ENCODE assay signal across 26 cellular contexts in genomic region chr10:126519992-126520391, GRCh38.
DNase-seq lines count a peak whose midpoint lies in the region; ATAC-seq, FAIRE-seq and TF ChIP-seq lines count a peak whose summit lies in the region.
"Had no signal": no experiment of that assay in that cellular context is flagged by ENCODE, and none has a peak within 500 bp of the region (broad histone marks: within the 10 kb centered on the region; RNA-seq: fewer than 3 reads in every experiment).

No MANE protein-coding gene starts in this region.

- H4K5ac ChIP-seq in H1 (ENCODE audit: insufficient read length, low read depth, low read length): no peak overlapping the region

- POLR2A ChIA-PET in H1 (lab: Charles Lee; ENCODE audit: partially characterized antibody): no interaction called here

- H3K79me1 ChIP-seq in H1 (ENCODE audit: low read depth, low read length) (no peaks in the 10 kb centered on the region), neuronal stem cell (ENCODE audit: low read depth, low read length) (no peaks in the 10 kb centered on the region)

- no peak overlapping the region for H4K91ac ChIP-seq in H1 (replicated peaks; ENCODE audit: insufficient read length, low read length)
- no peak overlapping the region for H4K91ac ChIP-seq in neuronal stem cell (ENCODE audit: low read depth, low read length, poor library complexity)

- no peak overlapping the region for H3K4me2 ChIP-seq in GM23338
- H3K4me2 ChIP-seq in H1 (ENCODE audit: insufficient read depth in 1 of 2, low read depth in 2 of 2, low read length in 2 of 2): no peak overlapping the region
- H3K4me2 ChIP-seq in neuronal stem cell (ENCODE audit: insufficient read depth, low read length, poor library complexity, severe bottlenecking): no peak overlapping the region
- H3K4me2 ChIP-seq: BLaER1 treated with 17β-estradiol and CSF1 and Interleukin-3, amounts not matched to agents 10 nM and 100 nM had no signal

- no peaks in the 10 kb centered on the region for H3F3A ChIP-seq in GM23338 (replicated peaks; ENCODE audit: low read depth)

- no peaks in the 10 kb centered on the region for H3K36me3 Mint-ChIP-seq in GM23338 (ENCODE audit: low read depth)
- H3K36me3 Mint-ChIP-seq: CD14-positive monocyte; CD8-positive, alpha-beta memory T cell had no signal

- H3K27ac Mint-ChIP-seq in GM23338: no peak overlapping the region; the same call in 1 of the 2 replicates
- H3K27ac Mint-ChIP-seq: CD4-positive, alpha-beta T cell; CD8-positive, alpha-beta memory T cell had no signal

- CTCF ChIA-PET in H1 (lab: Charles Lee; ENCODE audit: partially characterized antibody): interaction anchor here (0.9 to 1.3 kb wide), 6 partner anchors 13 to 93 kb away, joined by 3 to 4 read pairs (median 3); no protein-coding TSS in a partner anchor

- H2BK120ac ChIP-seq in H1 (replicated peaks; ENCODE audit: low read depth, low read length) (no peak overlapping the region), neuronal stem cell (ENCODE audit: low read depth, low read length) (no peak overlapping the region)

- H3K4ac ChIP-seq in H1 (replicated peaks; ENCODE audit: insufficient read length, low read depth, low read length) (no peak overlapping the region), neuronal stem cell (ENCODE audit: low read length) (no peak overlapping the region)

- no peak overlapping the region for H4K8ac ChIP-seq in H1 (ENCODE audit: extremely low read depth, insufficient read depth, low read length)
- H4K8ac ChIP-seq in neuronal stem cell (ENCODE audit: low read depth, low read length): no peak overlapping the region

- H3K14ac ChIP-seq in H1 (ENCODE audit: insufficient read length) (no peak overlapping the region), neuronal stem cell (ENCODE audit: low read length) (no peak overlapping the region)

- no peak overlapping the region for H2BK5ac ChIP-seq in H1 (ENCODE audit: low read depth, low read length)
- no peak overlapping the region for H2BK5ac ChIP-seq in neuronal stem cell (ENCODE audit: low read length)

- 90% methylated on average over 7 of the region's 7 CpGs; no CpG with 5 or more reads in 1 of the 2 experiments for WGBS in H1 (ENCODE audit: extremely low coverage in 1 of 2, insufficient coverage in 1 of 2, insufficient read length in 1 of 2, insufficient replicate concordance in 2 of 2, low coverage in 1 of 2, low lambda C conversion rate in 2 of 2, missing lambda C conversion rate in 1 of 2), 2 experiments
- WGBS in neuronal stem cell (ENCODE audit: extremely low coverage in 2 of 2, insufficient read length in 2 of 2, insufficient replicate concordance in 1 of 2), 2 donors: no CpG with 5 or more reads among the region's 7 CpGs

- H2BK20ac ChIP-seq in H1 (ENCODE audit: low read length): no peak overlapping the region

- no peaks in the 10 kb centered on the region for H3K9me2 ChIP-seq in GM23338 (ENCODE audit: insufficient read depth)

- H3K79me2 ChIP-seq in GM23338 (replicated peaks; ENCODE audit: insufficient read depth) (no peaks in the 10 kb centered on the region), H1 (ENCODE audit: control insufficient read depth in 1 of 2, insufficient read depth in 2 of 2, low read length in 2 of 2) (no peaks in the 10 kb centered on the region)

- H3K23ac ChIP-seq in H1 (ENCODE audit: insufficient read length): no peak overlapping the region
- H3K23ac ChIP-seq in neuronal stem cell (ENCODE audit: low read depth, low read length, poor library complexity): no peak overlapping the region

- no peak overlapping the region for H3K4me3 Mint-ChIP-seq in GM23338
- H3K4me3 Mint-ChIP-seq: CD14-positive monocyte; CD4-positive, alpha-beta T cell; CD8-positive, alpha-beta memory T cell had no signal

- H3K4me3 ChIP-seq in GM23338 (no peak overlapping the region), H1 (ENCODE audit: extremely low read depth in 1 of 4, insufficient read depth in 2 of 4, low read depth in 3 of 4, low read length in 4 of 4) (no peak overlapping the region), neuronal stem cell (ENCODE audit: low read length in 2 of 2) (no peak overlapping the region)
- H3K4me3 ChIP-seq: BLaER1 treated with 17β-estradiol and CSF1 and Interleukin-3, amounts not matched to agents 10 nM and 100 nM; GM12878 had no signal

- FAIRE-seq in H1 (lab: Jason Lieb, UNC): no peak
- FAIRE-seq: A204.1, D721Med, GM12878, GM19239, H54 had no signal

- no peak overlapping the region for H3K18ac ChIP-seq in H1 (ENCODE audit: extremely low read depth, low read length)
- H3K18ac ChIP-seq in neuronal stem cell (ENCODE audit: low read length): peak overlapping the region; percentile 54

- no peaks in the 10 kb centered on the region for H3K36me3 ChIP-seq in GM23338 (ENCODE audit: insufficient read depth)
- no peaks in the 10 kb centered on the region for H3K36me3 ChIP-seq in H1 (ENCODE audit: control insufficient read depth in 2 of 4, insufficient read depth in 4 of 4, low read length in 3 of 4)
- no peaks in the 10 kb centered on the region for H3K36me3 ChIP-seq in neuronal stem cell (replicated peaks in 1 of 2; ENCODE audit: control insufficient read depth in 2 of 2, insufficient read depth in 2 of 2, low read length in 2 of 2)
- H3K36me3 ChIP-seq: BE2C; BLaER1 treated with 17β-estradiol and CSF1 and Interleukin-3, amounts not matched to agents 10 nM and 100 nM had no signal

- H2BK15ac ChIP-seq in H1 (ENCODE audit: low read length) (no peak overlapping the region), neuronal stem cell (ENCODE audit: low read length) (no peak overlapping the region)

- H3K9me3 ChIP-seq in H1 (ENCODE audit: insufficient read depth in 2 of 2, low read depth in 1 of 2, low read length in 1 of 2) (no peaks in the 10 kb centered on the region), neuronal stem cell (replicated peaks in 1 of 2; ENCODE audit: control insufficient read depth in 2 of 2, insufficient read depth in 1 of 2, low read depth in 1 of 2, low read length in 2 of 2) (no peaks in the 10 kb centered on the region)
- H3K9me3 ChIP-seq: BE2C had no signal

- DNase-seq in GM23338 (ENCODE audit: low spot score) (peak; percentile 5), H1 (ENCODE audit: low read depth in 1 of 2, low spot score in 2 of 2) (no peak), iPS-NIHi7 (ENCODE audit: extremely low spot score) (peak; percentile 31), neuronal stem cell (ENCODE audit: low spot score) (no peak), GM19240 (ENCODE audit: insufficient read length, low spot score) (no peak), OCI-M1 (lab: John Stamatoyannopoulos, UW) (no peak)
- DNase-seq in effector CD8-positive, alpha-beta T cell (lab: John Stamatoyannopoulos, UW): no peak
- DNase-seq in activated naive CD4-positive, alpha-beta T cell (lab: John Stamatoyannopoulos, UW): no peak
- DNase-seq: ACHN; AML-193; BE2C; CD4-positive, alpha-beta T cell; CD8-positive, alpha-beta memory T cell; DMS 273 treated with DMSO at 0.1 percent for 48 hours; DMS79; EL; GDM1; HCEC 1CT had no signal

- peak; percentile 36; the same call in 1 of the 3 replicates for ATAC-seq in GM23338
- ATAC-seq: GM12878 had no signal

- H3K27me3 Mint-ChIP-seq in GM23338 (ENCODE audit: insufficient read depth, low read depth, poor library complexity): no peaks in the 10 kb centered on the region
- H3K27me3 Mint-ChIP-seq: CD4-positive, alpha-beta T cell had no signal

- no peaks in the 10 kb centered on the region; the same call in 1 of the 2 replicates for H3K23me2 ChIP-seq in H1 (ENCODE audit: low read depth, low read length)

- TF ChIP-seq EP300 in H1 (IDR thresholded peaks at IDR 0.05; ENCODE audit: borderline replicate concordance in 1 of 2, low read depth in 2 of 2, low read length in 2 of 2): no peak

- no peak overlapping the region for H3K9ac ChIP-seq in H1 (replicated peaks in 1 of 4; ENCODE audit: extremely low read depth in 1 of 4, low read depth in 3 of 4, low read length in 3 of 4)
- no peak overlapping the region for H3K9ac ChIP-seq in neuronal stem cell (ENCODE audit: low read depth, low read length, poor library complexity)
- H3K9ac ChIP-seq: BLaER1 treated with 17β-estradiol and CSF1 and Interleukin-3, amounts not matched to agents 10 nM and 100 nM had no signal

- H2AK5ac ChIP-seq in H1 (ENCODE audit: low read depth, low read length) (no peak overlapping the region), neuronal stem cell (ENCODE audit: low read depth, low read length) (no peak overlapping the region)

- H3K4me1 Mint-ChIP-seq in GM23338: no peaks in the 10 kb centered on the region
- H3K4me1 Mint-ChIP-seq: CD14-positive monocyte; CD8-positive, alpha-beta memory T cell had no signal

- H3K27ac ChIP-seq in GM23338 (ENCODE audit: low read depth) (no peak overlapping the region), H1 (ENCODE audit: low read depth, low read length) (no peak overlapping the region), neuronal stem cell (replicated peaks; ENCODE audit: low read length) (no peak overlapping the region)
- H3K27ac ChIP-seq: 22Rv1; BLaER1 treated with 17β-estradiol and CSF1 and Interleukin-3, amounts not matched to agents 10 nM and 100 nM had no signal

- H2BK12ac ChIP-seq in H1 (ENCODE audit: low read depth, low read length): no peak overlapping the region
- no peak overlapping the region for H2BK12ac ChIP-seq in neuronal stem cell (ENCODE audit: low read length)

- peak overlapping the region; percentile 23; the same call in 1 of the 2 replicates for H2AFZ ChIP-seq in GM23338
- no peak overlapping the region for H2AFZ ChIP-seq in H1 (ENCODE audit: low read length)
- no peak overlapping the region for H2AFZ ChIP-seq in neuronal stem cell (ENCODE audit: low read length)

- no peaks in the 10 kb centered on the region for H3K4me1 ChIP-seq in GM23338 (ENCODE audit: insufficient read depth)
- H3K4me1 ChIP-seq in H1 (replicated peaks in 1 of 4; ENCODE audit: control insufficient read depth in 3 of 4, insufficient read depth in 4 of 4, low read length in 3 of 4): no peaks in the 10 kb centered on the region
- H3K4me1 ChIP-seq in neuronal stem cell (ENCODE audit: control insufficient read depth in 2 of 2, insufficient read depth in 1 of 2, low read depth in 1 of 2, low read length in 2 of 2): no peaks in the 10 kb centered on the region
- H3K4me1 ChIP-seq: BE2C; BLaER1 treated with 17β-estradiol and CSF1 and Interleukin-3, amounts not matched to agents 10 nM and 100 nM had no signal

- H4K20me1 ChIP-seq in GM23338 (replicated peaks; ENCODE audit: insufficient read depth) (no peaks in the 10 kb centered on the region), H1 (replicated peaks in 1 of 2; ENCODE audit: control insufficient read depth in 1 of 2, insufficient read depth in 2 of 2, low read length in 2 of 2) (no peaks in the 10 kb centered on the region)
- H4K20me1 ChIP-seq: BLaER1 treated with 17β-estradiol and CSF1 and Interleukin-3, amounts not matched to agents 10 nM and 100 nM had no signal

- H3K56ac ChIP-seq in H1 (replicated peaks; ENCODE audit: insufficient read length, low read depth, low read length): no peak overlapping the region

- TF ChIP-seq CTCF in GM23338 (conservative IDR thresholded peaks at IDR 0.05; ENCODE audit: low read depth in 2 of 2) (peak in 1 of 2 experiments; percentile 48; a peak in 2 of 4 replicates), H1 (IDR thresholded peaks at IDR 0.05; ENCODE audit: control extremely low read depth in 1 of 3, insufficient read depth in 1 of 3, low read depth in 1 of 3, low read length in 3 of 3) (peak in 2 of 3 experiments; percentile 16 to 27; a peak in 2 of 4 replicates)

- H3K27me3 ChIP-seq in GM23338 (ENCODE audit: insufficient read depth) (no peaks in the 10 kb centered on the region), H1 (replicated peaks in 1 of 4; ENCODE audit: control insufficient read depth in 3 of 4, extremely low read depth in 1 of 4, insufficient read depth in 3 of 4, low read length in 3 of 4) (no peaks in the 10 kb centered on the region), neuronal stem cell (ENCODE audit: control insufficient read depth in 3 of 3, insufficient read depth in 3 of 3, low read depth in 1 of 3, low read length in 3 of 3) (no peaks in the 10 kb centered on the region)
- H3K27me3 ChIP-seq: BE2C; BLaER1 treated with 17β-estradiol and CSF1 and Interleukin-3, amounts not matched to agents 10 nM and 100 nM had no signal

- H3K9me3 Mint-ChIP-seq in GM23338: no peaks in the 10 kb centered on the region

- TF ChIP-seq RAD21 in H1 (IDR thresholded peaks at IDR 0.05 in 1 of 2, conservative IDR thresholded peaks at IDR 0.05 in 1 of 2; ENCODE audit: low read depth in 2 of 2, low read length in 2 of 2): peak; percentile 30 to 43; a peak in 3 of 4 replicates

- no peak for TF ChIP-seq POLR2A in H1 (IDR thresholded peaks at IDR 0.05; ENCODE audit: control extremely low read depth in 1 of 2, low read depth in 2 of 2, low read length in 2 of 2)

Comparison
In these comparisons a context has a peak if more than half of its experiments do, and no peak if none do; other contexts are left out.
1. DNase-seq: peak in GM23338 (single experiment) and iPS-NIHi7 (single experiment); none in H1 (0 of 2), neuronal stem cell (single experiment), GM19240 (single experiment), effector CD8-positive, alpha-beta T cell (single experiment), OCI-M1 (single experiment) and activated naive CD4-positive, alpha-beta T cell (0 of 4).